In the genomic region with DNA sequence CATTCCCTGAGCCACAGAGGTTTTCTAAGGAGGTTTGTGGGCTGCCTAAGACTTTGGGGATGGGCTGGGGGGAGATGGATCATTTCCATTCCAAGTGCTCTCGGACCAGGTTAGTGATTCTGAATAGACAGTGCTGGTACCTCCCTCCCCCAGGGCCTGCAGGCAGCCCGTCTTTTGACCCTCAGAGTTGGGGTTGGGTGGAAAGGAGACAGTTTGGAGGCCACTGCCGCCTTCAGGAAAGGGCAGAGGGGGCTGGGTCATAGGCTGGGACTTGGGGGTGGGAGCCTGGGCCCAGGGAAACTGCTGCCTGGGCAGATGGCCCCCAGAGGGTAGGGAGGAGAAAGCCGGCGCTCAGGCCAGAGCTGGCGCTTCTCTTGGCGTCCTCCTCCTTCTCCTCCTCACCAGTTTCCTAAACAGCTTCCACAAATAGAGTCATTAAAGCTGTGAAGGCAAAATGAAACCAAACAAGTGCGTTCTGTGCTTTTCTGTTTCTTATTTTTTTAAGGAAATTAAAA, we compare ENCODE assay signal across 9 cellular contexts.
DNase-seq lines count a peak whose midpoint lies in the region; ATAC-seq and TF ChIP-seq lines count a peak whose summit lies in the region.
"Had no signal": no experiment of that assay in that cellular context is flagged by ENCODE, and none has a peak within 500 bp of the region (broad histone marks: within the 10 kb centered on the region; RNA-seq: fewer than 3 reads in every experiment).

No MANE protein-coding gene starts in this region.

- no peaks in the 10 kb centered on the region for H3K36me3 ChIP-seq in mucosa of rectum (ENCODE audit: control insufficient read depth in 2 of 2, insufficient read depth in 2 of 2, low read length in 2 of 2)

- no peaks in the 10 kb centered on the region for H3K9me3 ChIP-seq in mucosa of rectum (ENCODE audit: control insufficient read depth in 2 of 2, low read length in 2 of 2)

- no peak for TF ChIP-seq CTCF in AG04449 (IDR thresholded peaks at IDR 0.05; ENCODE audit: insufficient read depth, low read length, missing control alignments)
- TF ChIP-seq CTCF in HFF-Myc (IDR thresholded peaks at IDR 0.05; ENCODE audit: low read depth, low read length, missing control alignments), result no peak
- no peak for TF ChIP-seq CTCF in coronary artery (IDR thresholded peaks at IDR 0.05)

- peaks cover 15 to 31% of the 10 kb centered on the region in 2 donors for H3K4me1 ChIP-seq in mucosa of rectum (ENCODE audit: control insufficient read depth in 2 of 2, insufficient read depth in 2 of 2, low read length in 2 of 2)

- CTCF ChIA-PET in AG04449 (lab: Yijun Ruan, JAX), result interaction anchor here (0.9 to 4.8 kb wide), 7 partner anchors 8 to 291 kb away, joined by 3 to 49 read pairs (median 6); no protein-coding TSS in a partner anchor

- peak overlapping the region in 1 of 2 donors; percentile 52 for H3K9ac ChIP-seq in mucosa of rectum (ENCODE audit: low read depth in 1 of 2, low read length in 2 of 2)

- DNase-seq in AG04449 (ENCODE audit: low read depth, low spot score) (no peak), HFF-Myc (ENCODE audit: extremely low read depth, low read depth) (no peak), coronary artery (ENCODE audit: low spot score) (peak; percentile 71), NCI-H2029 (lab: John Stamatoyannopoulos, UW) (no peak)
- DNase-seq in activated CD4-positive, alpha-beta T cell treated with anti-CD3 and anti-CD28 coated beads, Interleukin-2, amount 50 U/mL, for 4 hours, result no peak
- no peak for DNase-seq in activated CD4-positive, CD25-positive, alpha-beta regulatory T cell (lab: John Stamatoyannopoulos, UW)
- DNase-seq: NCI-H524 had no signal

- POLR2A ChIA-PET in AG04449 (lab: Yijun Ruan, JAX), result interaction anchor here (0.7 to 1.0 kb wide), 2 partner anchors 31 to 1075 kb away, joined by 3 read pairs; no protein-coding TSS in a partner anchor

- peaks cover 0 to 14% of the 10 kb centered on the region in 2 donors for H3K27me3 ChIP-seq in mucosa of rectum (ENCODE audit: control insufficient read depth in 2 of 2, insufficient read depth in 2 of 2, low read length in 2 of 2)

- H3K27ac ChIP-seq in coronary artery, result peak overlapping the region; percentile 39 to 75
- no peak overlapping the region for H3K27ac ChIP-seq in mucosa of rectum (ENCODE audit: low read depth in 2 of 2, low read length in 2 of 2)

- peak overlapping the region; percentile 54 for H3K4me3 ChIP-seq in AG04449 (ENCODE audit: low read depth, low read length)
- peak overlapping the region; percentile 95 for H3K4me3 ChIP-seq in HFF-Myc (replicated peaks; ENCODE audit: low read depth, low read length)
- H3K4me3 ChIP-seq in coronary artery, result peak overlapping the region; percentile 77
- H3K4me3 ChIP-seq in mucosa of rectum (ENCODE audit: low read length in 2 of 2), result peak overlapping the region; percentile 34 to 57

- ATAC-seq in HG03108 (IDR thresholded peaks at IDR 0.05; ENCODE audit: unreplicated experiment), result no peak

Comparison
In these comparisons a context has a peak if more than half of its experiments do, and no peak if none do; other contexts are left out.
1. H3K27ac ChIP-seq: peak in coronary artery (2 of 2); none in mucosa of rectum (0 of 2).
2. Peak in every context shown above with its lines, with median percentiles within 50 percentile points of each other: H3K4me3 ChIP-seq.